11 cellular contexts compared by ENCODE assay signal in genomic region chr16:24977673-24978065, GRCh38. TPM values are rescaled to one million over a fixed set of nuclear protein-coding genes. Genes with fewer than 3 reads are reported as not detected.
DNase-seq lines count a peak whose midpoint lies in the region; ATAC-seq and TF ChIP-seq lines count a peak whose summit lies in the region.
"Had no signal": no experiment of that assay in that cellular context is flagged by ENCODE, and none has a peak within 500 bp of the region (broad histone marks: within the 10 kb centered on the region; RNA-seq: fewer than 3 reads in every experiment).

No MANE protein-coding gene starts in this region.

- H3K9me3 Mint-ChIP-seq in natural killer cell: no peaks in the 10 kb centered on the region

- peak overlapping the region; percentile 20 for H3K27ac ChIP-seq in angular gyrus (ENCODE audit: low read depth, low read length)
- H3K27ac ChIP-seq: prostate gland had no signal

- H3K4me3 ChIP-seq in HFF-Myc (replicated peaks; ENCODE audit: low read depth, low read length): no peak overlapping the region
- H3K4me3 ChIP-seq: prostate gland had no signal

- peaks cover 34 to 45% of the 10 kb centered on the region in 2 donors for H3K4me1 Mint-ChIP-seq in natural killer cell

- no peak overlapping the region for H3K4me3 Mint-ChIP-seq in natural killer cell

- no peaks in the 10 kb centered on the region for H3K36me3 Mint-ChIP-seq in natural killer cell

- TF ChIP-seq CTCF in HFF-Myc (IDR thresholded peaks at IDR 0.05; ENCODE audit: low read depth, low read length, missing control alignments) (no peak), natural killer cell (IDR thresholded peaks at IDR 0.05) (no peak)

- in situ Hi-C loops in G401 (cut with HindIII; ENCODE audit: low sequenced_read_pairs): no loop called here

- ATAC-seq in natural killer cell: no peak

- no peak overlapping the region for H3K27ac Mint-ChIP-seq in natural killer cell

- H3K27me3 Mint-ChIP-seq in natural killer cell (ENCODE audit: low read depth in 2 of 2): no peaks in the 10 kb centered on the region

- DNase-seq in HFF-Myc (ENCODE audit: extremely low read depth, low read depth) (peak; percentile 70), inferior parietal cortex (ENCODE audit: extremely low spot score) (peak; percentile 52), stromal cell of bone marrow (ENCODE audit: low read depth) (peak; percentile 63), natural killer cell (no peak), T-helper 2 cell (no peak), medulla oblongata (ENCODE audit: extremely low spot score) (no peak), G401 (ENCODE audit: low spot score) (no peak)
- DNase-seq: effector CD8-positive, alpha-beta T cell; NCI-H187 had no signal

- intact Hi-C loops in natural killer cell (cut with micrococcal nuclease): no loop called here

RNA-seq across cellular contexts. Expression of gene ARHGAP17, which starts 37.5 kb away (rescaled TPM):
- 10 to 100 TPM; 67.0 to 85.7 (median 84.7) TPM for total RNA-seq in natural killer cell
- total RNA-seq in G401 (2014; rRNA removed; shearing (Covaris generic)): 11.7 and 14.4 TPM in 2 replicates

Comparison
In these comparisons a context has a peak if more than half of its experiments do, and no peak if none do; other contexts are left out.
1. DNase-seq: peak in HFF-Myc (single experiment), inferior parietal cortex (single experiment) and stromal cell of bone marrow (single experiment); none in natural killer cell (single experiment), T-helper 2 cell (0 of 5), medulla oblongata (single experiment) and G401 (single experiment).